20 cellular contexts compared by ENCODE assay signal in the genomic region with DNA sequence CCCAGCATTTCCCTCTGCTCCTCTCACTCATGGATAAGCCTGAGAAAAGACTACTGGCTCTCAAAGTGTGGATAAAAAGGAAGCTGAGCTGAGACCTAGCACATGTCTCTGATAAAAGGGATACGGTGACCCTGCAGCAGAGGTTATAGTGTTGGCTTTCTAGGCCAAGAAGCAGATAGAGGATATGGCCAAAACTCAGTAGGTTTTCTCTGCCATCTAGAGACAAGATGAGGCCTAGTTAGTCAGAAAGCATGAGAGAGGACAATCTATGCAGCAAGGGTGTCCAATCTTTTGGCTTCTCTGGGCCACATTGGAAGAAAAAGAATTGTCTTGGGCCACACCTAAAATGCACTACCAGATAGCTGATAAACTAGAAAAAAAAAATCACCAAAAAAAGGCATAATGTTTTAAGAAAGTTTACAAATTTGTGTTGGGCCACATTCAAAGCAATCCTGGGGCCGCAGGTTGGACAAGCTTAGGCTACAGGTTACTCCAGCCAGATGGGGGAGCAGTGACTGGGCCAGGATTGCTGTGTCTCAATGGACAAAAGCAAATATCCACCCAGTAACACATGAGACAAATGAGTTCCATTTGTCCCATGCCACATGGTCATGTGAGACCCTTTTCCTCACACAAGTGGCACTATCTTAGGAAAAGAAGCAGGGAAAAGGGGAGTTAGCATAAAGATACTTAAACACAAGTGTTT.
A peak's percentile ranks its signal among the peaks of the same experiment; 100 is the strongest.
DNase-seq lines count a peak whose midpoint lies in the region; TF ChIP-seq lines count a peak whose summit lies in the region.
"Had no signal": no experiment of that assay in that cellular context is flagged by ENCODE, and none has a peak within 500 bp of the region (broad histone marks: within the 10 kb centered on the region; RNA-seq: fewer than 3 reads in every experiment).

No MANE protein-coding gene starts in this region.

- no peak overlapping the region for H3K4me3 ChIP-seq in CD4-positive, alpha-beta memory T cell (ENCODE audit: low read length in 2 of 2)
- no peak overlapping the region for H3K4me3 ChIP-seq in WERI-Rb-1 (ENCODE audit: low read depth, low read length)
- H3K4me3 ChIP-seq: adrenal gland, dorsolateral prefrontal cortex, esophagus muscularis mucosa, prostate gland had no signal

- POLR2A ChIA-PET in CD4-positive, alpha-beta memory T cell (lab: Charles Lee; ENCODE audit: partially characterized antibody) = interaction anchor here (0.7 kb wide), 1 partner anchor 28 kb away, joined by 3 read pairs; no protein-coding TSS in a partner anchor

- no peak overlapping the region for H3K27ac ChIP-seq in CD4-positive, alpha-beta memory T cell (ENCODE audit: low read depth, low read length)
- H3K27ac ChIP-seq in WERI-Rb-1 = no peak overlapping the region
- H3K27ac ChIP-seq in substantia nigra (ENCODE audit: low read depth, low read length, poor library complexity, severe bottlenecking) = no peak overlapping the region
- H3K27ac ChIP-seq: adrenal gland, dorsolateral prefrontal cortex, esophagus muscularis mucosa, prostate gland had no signal

- H3K27me3 Mint-ChIP-seq in CD4-positive, alpha-beta memory T cell = no peaks in the 10 kb centered on the region
- H3K27me3 Mint-ChIP-seq in Calu3 (ENCODE audit: unreplicated experiment) = no peaks in the 10 kb centered on the region
- H3K27me3 Mint-ChIP-seq: activated CD4-positive, alpha-beta T cell treated with anti-CD3 and anti-CD28 coated beads, Interleukin-2, amount 10 ng/mL, durations not matched to agents 24 days and 14 days had no signal

- DNase-seq in CD4-positive, alpha-beta memory T cell = peak in 3 of 5 donors; percentile 4 to 20 (median 12)
- DNase-seq in Calu3 = peak; percentile 14
- DNase-seq in WERI-Rb-1 = peak; percentile 29
- DNase-seq in iPS-NIHi11 (ENCODE audit: low spot score) = peak; percentile 15
- no peak for DNase-seq in activated CD4-positive, alpha-beta T cell treated with anti-CD3 and anti-CD28 coated beads for 1 hour
- DNase-seq in A172 (ENCODE audit: low spot score) = no peak
- no peak for DNase-seq in substantia nigra (lab: John Stamatoyannopoulos, UW)
- DNase-seq: activated CD4-positive, alpha-beta T cell treated with anti-CD3 and anti-CD28 coated beads, Interleukin-2, amount 10 ng/mL, durations not matched to agents 24 days and 14 days; activated T-cell treated with anti-CD3 and anti-CD28 coated beads, Interleukin-2, amount 50 U/mL, for 48 hours; adrenal gland; DMS 273 treated with DMSO at 0.1 percent for 48 hours; dorsolateral prefrontal cortex; Kasumi-1; natural killer cell; NCI-H1417 treated with DMSO at 0.1 percent for 48 hours; NCI-H748 treated with DMSO at 0.1 percent for 48 hours; small intestine; stimulated activated CD4-positive, alpha-beta T cell treated with anti-CD3 and anti-CD28 coated beads, Interleukin-4, amount 100 ng/mL, for 4 hours had no signal

- TF ChIP-seq CTCF in Calu3 (IDR thresholded peaks at IDR 0.05; ENCODE audit: unreplicated experiment) (no peak), WERI-Rb-1 (IDR thresholded peaks at IDR 0.05; ENCODE audit: low read depth, low read length) (peak; percentile 33; the same call in 1 of the 2 replicates)

- intact Hi-C loops in CD4-positive, alpha-beta memory T cell (cut with micrococcal nuclease) = loop anchor here (1.0 to 2.0 kb wide), 2 partner anchors 81 to 308 kb away; no protein-coding TSS in a partner anchor
- intact Hi-C loops in Calu3 (cut with micrococcal nuclease; ENCODE audit: unreplicated experiment) = no loop called here

- H3K4me3 Mint-ChIP-seq in CD4-positive, alpha-beta memory T cell = peak overlapping the region in 1 of 8 donors; percentile 15
- H3K4me3 Mint-ChIP-seq in Calu3 (ENCODE audit: low read depth, unreplicated experiment) = no peak overlapping the region
- H3K4me3 Mint-ChIP-seq: activated CD4-positive, alpha-beta T cell treated with anti-CD3 and anti-CD28 coated beads, Interleukin-2, amount 10 ng/mL, durations not matched to agents 24 days and 14 days; natural killer cell had no signal

- no peaks in the 10 kb centered on the region for H3K36me3 ChIP-seq in CD4-positive, alpha-beta memory T cell (ENCODE audit: insufficient read depth, low read length)
- no peaks in the 10 kb centered on the region for H3K36me3 ChIP-seq in WERI-Rb-1
- H3K36me3 ChIP-seq: adrenal gland, esophagus muscularis mucosa, prostate gland had no signal

- H3K4me1 Mint-ChIP-seq in CD4-positive, alpha-beta memory T cell = peaks cover 15 to 30% (median 26%) of the 10 kb centered on the region in 4 donors
- peaks cover 53% of the 10 kb centered on the region for H3K4me1 Mint-ChIP-seq in Calu3 (ENCODE audit: low read depth, unreplicated experiment)
- H3K4me1 Mint-ChIP-seq: natural killer cell had no signal

- CTCF ChIA-PET in CD4-positive, alpha-beta memory T cell (lab: Charles Lee; ENCODE audit: partially characterized antibody) = interaction anchor here (1.3 to 1.4 kb wide), 4 partner anchors 80 to 152 kb away, joined by 3 to 7 read pairs (median 4); no protein-coding TSS in a partner anchor
- CTCF ChIA-PET in Calu3 (lab: Charles Lee) = no interaction called here

- H3K27me3 ChIP-seq in CD4-positive, alpha-beta memory T cell (ENCODE audit: insufficient read depth, low read length) = no peaks in the 10 kb centered on the region
- no peaks in the 10 kb centered on the region for H3K27me3 ChIP-seq in WERI-Rb-1 (ENCODE audit: insufficient read depth, low read depth, severe bottlenecking)
- H3K27me3 ChIP-seq: adrenal gland, dorsolateral prefrontal cortex, esophagus muscularis mucosa had no signal

- peaks cover 0 to 22% (median 5%) of the 10 kb centered on the region in 8 donors for H3K9me3 Mint-ChIP-seq in CD4-positive, alpha-beta memory T cell
- H3K9me3 Mint-ChIP-seq in Calu3 (ENCODE audit: low read depth, unreplicated experiment) = peaks cover 3% of the 10 kb centered on the region

- BruUV-seq in Calu3 (replicated peaks; lab: Mats Ljungman, UMichigan) = no TSS peak

- H3K27ac Mint-ChIP-seq in CD4-positive, alpha-beta memory T cell = peak overlapping the region in 4 of 7 donors; percentile 23 to 85 (median 39)
- peak overlapping the region; percentile 61 for H3K27ac Mint-ChIP-seq in Calu3 (ENCODE audit: unreplicated experiment)
- H3K27ac Mint-ChIP-seq: activated CD4-positive, alpha-beta T cell treated with anti-CD3 and anti-CD28 coated beads, Interleukin-2, amount 10 ng/mL, durations not matched to agents 24 days and 14 days; natural killer cell had no signal

- peaks cover 0 to 19% of the 10 kb centered on the region in 2 donors for H3K36me3 Mint-ChIP-seq in CD4-positive, alpha-beta memory T cell
- H3K36me3 Mint-ChIP-seq in Calu3 (ENCODE audit: insufficient read depth, unreplicated experiment) = peaks cover 30% of the 10 kb centered on the region
- H3K36me3 Mint-ChIP-seq: natural killer cell had no signal

- H3K9me3 ChIP-seq in CD4-positive, alpha-beta memory T cell (ENCODE audit: control insufficient read depth in 1 of 2, low read length in 2 of 2) = no peaks in the 10 kb centered on the region
- peaks cover 7% of the 10 kb centered on the region for H3K9me3 ChIP-seq in WERI-Rb-1 (ENCODE audit: severe bottlenecking)
- H3K9me3 ChIP-seq: esophagus muscularis mucosa, prostate gland had no signal

- H3K4me1 ChIP-seq in CD4-positive, alpha-beta memory T cell (ENCODE audit: insufficient read depth, low read length) = peaks cover 16% of the 10 kb centered on the region
- H3K4me1 ChIP-seq: adrenal gland, esophagus muscularis mucosa, prostate gland had no signal

Comparison
In these comparisons a context has a peak if more than half of its experiments do, and no peak if none do; other contexts are left out.
1. DNase-seq: peak in CD4-positive, alpha-beta memory T cell (3 of 5), Calu3 (single experiment), WERI-Rb-1 (single experiment) and iPS-NIHi11 (single experiment); none in activated CD4-positive, alpha-beta T cell treated with anti-CD3 and anti-CD28 coated beads for 1 hour (single experiment), A172 (single experiment) and substantia nigra (0 of 49).